In genomic region chr12:106144847-106145246, GRCh38 we compare ENCODE assay signal across 1 cellular context.
TF ChIP-seq lines count a peak whose summit lies in the region.

No MANE protein-coding gene starts in this region.

TF ChIP-seq in SK-N-SH treated with all-trans-retinoic acid at 6 μM for 48 hours, 23 proteins besides CTCF, POLR2A, EP300 and RAD21 (continued from another document):
- TF ChIP-seq ZNF565 (CRISPR knock-in tag; conservative IDR thresholded peaks at IDR 0.05; ENCODE audit: low read depth): no peak
- TF ChIP-seq OSR1 (CRISPR knock-in tag; IDR thresholded peaks at IDR 0.05): no peak
- TF ChIP-seq GLIS3 (CRISPR knock-in tag; IDR thresholded peaks at IDR 0.05): no peak
- no peak for TF ChIP-seq POU6F1 (CRISPR knock-in tag; IDR thresholded peaks at IDR 0.05; ENCODE audit: borderline replicate concordance, low read depth)
- TF ChIP-seq ZFP3 (CRISPR knock-in tag; IDR thresholded peaks at IDR 0.05): no peak
- TF ChIP-seq ESRRG (CRISPR knock-in tag; IDR thresholded peaks at IDR 0.05): no peak
- TF ChIP-seq TSHZ2 (CRISPR knock-in tag; IDR thresholded peaks at IDR 0.05): no peak
- TF ChIP-seq ZC3H10 (CRISPR knock-in tag; IDR thresholded peaks at IDR 0.05): no peak
- TF ChIP-seq ZNF70 (CRISPR knock-in tag; IDR thresholded peaks at IDR 0.05): no peak
- no peak for TF ChIP-seq TCF4 (CRISPR knock-in tag; IDR thresholded peaks at IDR 0.05; ENCODE audit: borderline replicate concordance)
